In the genomic region with DNA sequence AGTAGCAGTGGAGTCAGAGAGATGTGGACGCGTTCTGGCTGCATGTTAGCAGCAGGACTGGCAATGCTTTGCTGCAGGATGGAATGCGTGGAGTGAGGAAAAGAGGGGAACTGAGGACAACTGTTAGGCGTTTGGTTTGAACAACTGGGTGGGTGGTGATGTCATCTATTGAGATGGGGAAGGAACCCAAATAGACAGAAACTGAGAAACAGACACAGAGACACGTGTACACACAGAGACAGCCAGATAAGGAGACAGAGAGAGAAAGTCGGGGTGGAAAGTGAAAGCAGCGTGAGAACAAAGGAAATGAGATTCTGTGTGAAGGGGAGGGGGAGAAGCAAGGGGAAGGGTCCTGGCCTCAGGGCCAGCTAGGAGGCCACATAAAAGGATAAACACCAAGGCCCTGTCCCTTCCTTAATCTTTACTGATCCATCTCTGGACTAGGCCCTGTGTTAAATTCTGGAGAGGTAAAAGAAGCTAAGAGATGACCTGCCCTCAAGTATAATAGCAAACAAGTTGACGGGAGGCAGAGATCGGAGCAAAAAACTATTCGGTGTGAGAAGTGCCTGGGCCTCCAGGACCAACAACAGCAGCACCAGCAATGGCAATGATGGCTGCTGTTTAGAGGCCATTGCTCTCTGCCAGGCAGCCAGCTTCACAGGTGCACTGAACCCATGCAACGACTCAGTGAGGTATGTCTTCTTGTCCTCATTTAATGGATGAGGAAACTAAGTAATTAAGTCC, we compare ENCODE assay signal across 9 cellular contexts. TPM values are rescaled to one million over a fixed set of nuclear protein-coding genes. Genes with fewer than 3 reads are reported as not detected.
A peak's percentile ranks its signal among the peaks of the same experiment; 100 is the strongest.
DNase-seq lines count a peak whose midpoint lies in the region; ATAC-seq and TF ChIP-seq lines count a peak whose summit lies in the region.
"Had no signal": no experiment of that assay in that cellular context is flagged by ENCODE, and none has a peak within 500 bp of the region (broad histone marks: within the 10 kb centered on the region; RNA-seq: fewer than 3 reads in every experiment).

No MANE protein-coding gene starts in this region.

- CTCF ChIA-PET in PC-3 (lab: Charles Lee), result no interaction called here

- no peaks in the 10 kb centered on the region for H3K9me2 ChIP-seq in PC-3 (replicated peaks; ENCODE audit: low read length)

- H3K27ac Mint-ChIP-seq in stimulated activated naive CD8-positive, alpha-beta T cell treated with anti-CD3 and anti-CD28 coated beads, Interleukin-15, Interleukin-2, amounts not matched to agents 100 ng/mL and 50 ng/mL, for 24 hours, result peak overlapping the region; percentile 28

- H3K4me3 ChIP-seq in effector memory CD4-positive, alpha-beta T cell (ENCODE audit: insufficient read depth, low read depth, low read length, poor library complexity, severe bottlenecking), result peak overlapping the region; percentile 46
- no peak overlapping the region for H3K4me3 ChIP-seq in PC-3 (ENCODE audit: low read length)

- intact Hi-C loops in PC-3 (cut with micrococcal nuclease), result no loop called here

- POLR2A ChIA-PET in PC-3 (lab: Charles Lee; ENCODE audit: unreplicated experiment), result no interaction called here

- peak overlapping the region; percentile 56 for H3K27ac ChIP-seq in effector memory CD4-positive, alpha-beta T cell (ENCODE audit: insufficient read depth, low read length, poor library complexity, severe bottlenecking)
- H3K27ac ChIP-seq in PC-3 (ENCODE audit: low read length), result no peak overlapping the region

- H3K36me3 Mint-ChIP-seq in stimulated activated naive CD8-positive, alpha-beta T cell treated with anti-CD3 and anti-CD28 coated beads, Interleukin-15, Interleukin-2, amounts not matched to agents 100 ng/mL and 50 ng/mL, for 24 hours (ENCODE audit: low read depth), result no peaks in the 10 kb centered on the region

- no peak overlapping the region for H3K4me2 ChIP-seq in PC-3 (ENCODE audit: low read length)

- DNase-seq in stimulated activated naive CD8-positive, alpha-beta T cell treated with anti-CD3 and anti-CD28 coated beads, Interleukin-15, Interleukin-2, amounts not matched to agents 100 U/mL and 50 U/mL, for 24 hours, result no peak
- DNase-seq in effector memory CD4-positive, alpha-beta T cell, result no peak
- DNase-seq in hypothalamus (lab: John Stamatoyannopoulos, UW) (no peak), PC-3 (no peak)
- DNase-seq: COR-L47 had no signal

- peaks cover 27% of the 10 kb centered on the region for H3K4me1 Mint-ChIP-seq in stimulated activated naive CD8-positive, alpha-beta T cell treated with anti-CD3 and anti-CD28 coated beads, Interleukin-15, Interleukin-2, amounts not matched to agents 100 ng/mL and 50 ng/mL, for 24 hours (ENCODE audit: low read depth)

- H3K4me1 ChIP-seq in effector memory CD4-positive, alpha-beta T cell (ENCODE audit: control insufficient read depth, insufficient read depth, low read length, poor library complexity, severe bottlenecking), result peaks cover 8% of the 10 kb centered on the region
- no peaks in the 10 kb centered on the region for H3K4me1 ChIP-seq in PC-3 (ENCODE audit: insufficient read depth, low read length)

- no peaks in the 10 kb centered on the region for H3K79me2 ChIP-seq in PC-3 (ENCODE audit: low read length)

- H2AFZ ChIP-seq in PC-3 (ENCODE audit: low read length), result no peak overlapping the region

- H3F3A ChIP-seq in PC-3 (ENCODE audit: low read length, unreplicated experiment), result no peaks in the 10 kb centered on the region

- no peak for TF ChIP-seq CTCF in PC-3 (conservative IDR thresholded peaks at IDR 0.05; ENCODE audit: low read depth, low read length)

- no peaks in the 10 kb centered on the region for H4K20me1 ChIP-seq in PC-3 (ENCODE audit: low read length)

- no peaks in the 10 kb centered on the region for H3K27me3 ChIP-seq in effector memory CD4-positive, alpha-beta T cell (replicated peaks; ENCODE audit: control insufficient read depth, insufficient read depth, low read length, poor library complexity, severe bottlenecking)
- H3K27me3 ChIP-seq in PC-3 (ENCODE audit: low read length), result no peaks in the 10 kb centered on the region

- H3K9ac ChIP-seq in PC-3 (ENCODE audit: low read length), result no peak overlapping the region

- H3K27me3 Mint-ChIP-seq in stimulated activated naive CD8-positive, alpha-beta T cell treated with anti-CD3 and anti-CD28 coated beads, Interleukin-15, Interleukin-2, amounts not matched to agents 100 ng/mL and 50 ng/mL, for 24 hours, result peaks cover 33% of the 10 kb centered on the region

- no peaks in the 10 kb centered on the region for H3K36me3 ChIP-seq in effector memory CD4-positive, alpha-beta T cell (ENCODE audit: control insufficient read depth, insufficient read depth, low read length)
- H3K36me3 ChIP-seq in PC-3 (ENCODE audit: low read depth, low read length), result no peaks in the 10 kb centered on the region

- no peaks in the 10 kb centered on the region for H3K9me3 Mint-ChIP-seq in stimulated activated naive CD8-positive, alpha-beta T cell treated with anti-CD3 and anti-CD28 coated beads, Interleukin-15, Interleukin-2, amounts not matched to agents 100 ng/mL and 50 ng/mL, for 24 hours

- no peaks in the 10 kb centered on the region for H3K9me3 ChIP-seq in effector memory CD4-positive, alpha-beta T cell (ENCODE audit: control insufficient read depth, low read length)
- H3K9me3 ChIP-seq in PC-3 (ENCODE audit: low read length), result no peaks in the 10 kb centered on the region

- ATAC-seq in stimulated activated naive CD8-positive, alpha-beta T cell treated with anti-CD3 and anti-CD28 coated beads, Interleukin-15, Interleukin-2, amounts not matched to agents 100 U/mL and 50 U/mL, for 24 hours, result no peak
- ATAC-seq in HG03558 (IDR thresholded peaks at IDR 0.05; ENCODE audit: extremely low read depth, unreplicated experiment), result peak; percentile 46
- no peak for ATAC-seq in GM18519 (IDR thresholded peaks at IDR 0.05; ENCODE audit: low FRiP score, unreplicated experiment)
- ATAC-seq in HG02763 (IDR thresholded peaks at IDR 0.05; ENCODE audit: unreplicated experiment), result no peak
- ATAC-seq in PC-3, result no peak

- H3K4me3 Mint-ChIP-seq in stimulated activated naive CD8-positive, alpha-beta T cell treated with anti-CD3 and anti-CD28 coated beads, Interleukin-15, Interleukin-2, amounts not matched to agents 100 ng/mL and 50 ng/mL, for 24 hours, result peak overlapping the region; percentile 39

- BruUV-seq in PC-3 (replicated peaks; lab: Mats Ljungman, UMichigan), result no TSS peak

RNA-seq across cellular contexts. Expression of gene VWA5B1, which starts 31.6 kb away (rescaled TPM):
- total RNA-seq in PC-3 (2014; rRNA removed), result not detected in 2 replicates
